In the genomic region with DNA sequence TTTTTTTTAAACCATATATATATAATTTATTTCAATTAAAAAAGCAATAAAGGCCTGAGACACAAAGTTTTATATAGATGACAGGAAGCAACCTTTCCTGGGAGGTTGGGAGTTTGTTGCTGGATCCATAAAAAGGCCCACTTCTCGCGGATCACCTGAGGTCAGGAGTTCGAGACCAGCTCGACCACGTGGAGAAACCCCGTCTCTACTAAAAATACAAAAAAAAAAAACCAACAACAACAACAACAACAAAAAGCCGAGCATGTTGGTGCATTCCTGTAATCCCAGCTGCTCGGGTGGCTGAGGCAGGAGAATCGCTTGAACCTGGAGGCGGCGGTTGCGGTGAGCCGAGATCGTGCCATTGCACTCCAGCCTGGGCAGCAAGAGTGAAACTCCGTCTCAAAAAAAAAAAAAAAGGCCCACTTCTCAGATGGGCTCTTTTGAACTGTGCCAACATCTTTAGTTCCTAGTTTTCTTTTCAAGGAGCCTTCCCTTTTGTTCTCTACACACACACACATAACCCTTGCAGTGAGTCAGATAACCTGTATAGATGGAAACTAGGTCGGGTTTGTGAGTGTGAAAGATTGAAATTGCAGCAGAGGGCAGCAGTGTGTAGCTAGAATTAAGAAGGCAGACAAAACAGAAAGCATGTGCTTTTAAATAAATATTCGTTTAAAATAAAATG, we compare ENCODE assay signal across 8 cellular contexts. TPM values are rescaled to one million over a fixed set of nuclear protein-coding genes. Genes with fewer than 3 reads are reported as not detected.
DNase-seq lines count a peak whose midpoint lies in the region; ATAC-seq and TF ChIP-seq lines count a peak whose summit lies in the region.

No MANE protein-coding gene starts in this region.

- no peaks in the 10 kb centered on the region for H3K9me3 Mint-ChIP-seq in activated naive CD4-positive, alpha-beta T cell treated with anti-CD3 and anti-CD28 coated beads for 36 hours
- H3K9me3 Mint-ChIP-seq in glutamatergic neuron (ENCODE audit: unreplicated experiment), result no peaks in the 10 kb centered on the region

- H3K36me3 ChIP-seq in KMS-11 (ENCODE audit: insufficient read depth), result peaks cover 21% of the 10 kb centered on the region; the same call in 1 of the 2 replicates
- peaks cover 0 to 18% (median 0%) of the 10 kb centered on the region in 3 donors for H3K36me3 ChIP-seq in Peyer's patch

- peak overlapping the region; percentile 95 for H3K4me3 Mint-ChIP-seq in activated naive CD4-positive, alpha-beta T cell treated with anti-CD3 and anti-CD28 coated beads for 36 hours
- peak overlapping the region; percentile 87 for H3K4me3 Mint-ChIP-seq in glutamatergic neuron (ENCODE audit: unreplicated experiment)

- CTCF ChIA-PET in activated naive CD4-positive, alpha-beta T cell treated with anti-CD3 and anti-CD28 coated beads for 36 hours (lab: Charles Lee), result interaction anchor here (0.5 to 7.0 kb wide), 29 partner anchors 10 to 1448 kb away, joined by 3 to 73 read pairs (median 4); no protein-coding TSS in a partner anchor

- peak overlapping the region; percentile 97 for H3K27ac Mint-ChIP-seq in activated naive CD4-positive, alpha-beta T cell treated with anti-CD3 and anti-CD28 coated beads for 36 hours
- peak overlapping the region; percentile 66 for H3K27ac Mint-ChIP-seq in glutamatergic neuron (ENCODE audit: unreplicated experiment)

- H3K4me1 ChIP-seq in KMS-11 (ENCODE audit: low read depth, poor library complexity, severe bottlenecking) (peaks cover 47% of the 10 kb centered on the region), Peyer's patch (peaks cover 0 to 25% (median 5%) of the 10 kb centered on the region in 4 donors)

- no peaks in the 10 kb centered on the region for H3K27me3 Mint-ChIP-seq in activated naive CD4-positive, alpha-beta T cell treated with anti-CD3 and anti-CD28 coated beads for 36 hours (ENCODE audit: low read depth)
- peaks cover 1% of the 10 kb centered on the region for H3K27me3 Mint-ChIP-seq in glutamatergic neuron (ENCODE audit: unreplicated experiment)

- H3K4me2 ChIP-seq in KMS-11, result peak overlapping the region; percentile 53

- no peaks in the 10 kb centered on the region for H3K27me3 ChIP-seq in KMS-11 (ENCODE audit: insufficient read depth, low read depth)
- no peaks in the 10 kb centered on the region for H3K27me3 ChIP-seq in Peyer's patch

- peaks cover 47% of the 10 kb centered on the region for H3K4me1 Mint-ChIP-seq in activated naive CD4-positive, alpha-beta T cell treated with anti-CD3 and anti-CD28 coated beads for 36 hours (ENCODE audit: low read depth)
- H3K4me1 Mint-ChIP-seq in glutamatergic neuron (ENCODE audit: low read depth, unreplicated experiment), result peaks cover 7% of the 10 kb centered on the region

- H3K9ac ChIP-seq in KMS-11, result peak overlapping the region; percentile 33; the same call in 1 of the 2 replicates

- intact Hi-C loops in activated naive CD4-positive, alpha-beta T cell treated with anti-CD3 and anti-CD28 coated beads for 36 hours (cut with micrococcal nuclease), result loop anchor here (1.0 to 5.0 kb wide), 17 partner anchors 49 to 771 kb away; a partner anchor contains a TSS

- H3K27ac ChIP-seq in KMS-11 (no peak overlapping the region; the same call in 1 of the 2 replicates), Peyer's patch (peak overlapping the region in 3 of 4 donors; percentile 88 to 90 (median 89))

- peaks cover 40% of the 10 kb centered on the region for H3K79me2 ChIP-seq in KMS-11 (ENCODE audit: insufficient read depth, low read depth)

- peak; percentile 1 for DNase-seq in DMS79 (lab: John Stamatoyannopoulos, UW)
- peak in 2 of 3 donors; percentile 49 to 74 for DNase-seq in Peyer's patch
- DNase-seq in activated naive CD4-positive, alpha-beta T cell treated with anti-CD3 and anti-CD28 coated beads for 36 hours, result peak; percentile 74
- DNase-seq in glutamatergic neuron, result no peak
- peak; percentile 80 for DNase-seq in pons (ENCODE audit: low spot score)
- DNase-seq in OCI-M2 (lab: John Stamatoyannopoulos, UW; ENCODE audit: unreplicated experiment), result no peak

- H3K36me3 Mint-ChIP-seq in activated naive CD4-positive, alpha-beta T cell treated with anti-CD3 and anti-CD28 coated beads for 36 hours (ENCODE audit: low read depth), result peaks cover 24% of the 10 kb centered on the region
- no peaks in the 10 kb centered on the region for H3K36me3 Mint-ChIP-seq in glutamatergic neuron (ENCODE audit: unreplicated experiment)

- H3K9me3 ChIP-seq in Peyer's patch, result no peaks in the 10 kb centered on the region

- no peak overlapping the region for H3K4me3 ChIP-seq in KMS-11 (IDR thresholded peaks at IDR 0.05; ENCODE audit: insufficient read depth, low read depth, low read length)
- H3K4me3 ChIP-seq in Peyer's patch, result peak overlapping the region in 1 of 4 donors; percentile 72

- peak overlapping the region; percentile 32; the same call in 1 of the 2 replicates for H2AFZ ChIP-seq in KMS-11 (ENCODE audit: low read depth)

- H4K20me1 ChIP-seq in KMS-11 (ENCODE audit: insufficient read depth), result no peaks in the 10 kb centered on the region

- TF ChIP-seq CTCF in KMS-11 (conservative IDR thresholded peaks at IDR 0.05; ENCODE audit: low read depth, low read length), result peak; percentile 81
- TF ChIP-seq CTCF in Peyer's patch (IDR thresholded peaks at IDR 0.05), result peak; percentile 36 to 89 (median 78)
- TF ChIP-seq CTCF in glutamatergic neuron (IDR thresholded peaks at IDR 0.05; ENCODE audit: partially characterized antibody, unreplicated experiment), result peak; percentile 50

- peak; percentile 45 for ATAC-seq in GM21576 (IDR thresholded peaks at IDR 0.05; ENCODE audit: unreplicated experiment)

- no peak for TF ChIP-seq POLR2A in Peyer's patch (IDR thresholded peaks at IDR 0.05)

RNA-seq across cellular contexts. Expression of a gene that starts 1.2 kb away (rescaled TPM):
- 10 to 100 TPM; 10.5 to 40.4 (median 17.5) TPM for total RNA-seq in Peyer's patch
- total RNA-seq in activated naive CD4-positive, alpha-beta T cell treated with anti-CD3 and anti-CD28 coated beads for 36 hours, result 10 to 100 TPM; 42.4 to 46.2 TPM
- total RNA-seq in glutamatergic neuron (ENCODE audit: unreplicated experiment), result 37.1 TPM

Comparison
In these comparisons a context has a peak if more than half of its experiments do, and no peak if none do; other contexts are left out.
1. DNase-seq: peak in DMS79 (single experiment), Peyer's patch (2 of 3), activated naive CD4-positive, alpha-beta T cell treated with anti-CD3 and anti-CD28 coated beads for 36 hours (single experiment) and pons (single experiment); none in glutamatergic neuron (single experiment) and OCI-M2 (single experiment).
2. Peak in every context shown above with its lines, with median percentiles within 50 percentile points of each other: CTCF ChIP-seq.